ENCODE assay signal across 10 cellular contexts in genomic region chr3:101890716-101891115, GRCh38. TPM values are rescaled to one million over a fixed set of nuclear protein-coding genes. Genes with fewer than 3 reads are reported as not detected.
DNase-seq lines count a peak whose midpoint lies in the region; ATAC-seq and TF ChIP-seq lines count a peak whose summit lies in the region.
"Had no signal": no experiment of that assay in that cellular context is flagged by ENCODE, and none has a peak within 500 bp of the region (broad histone marks: within the 10 kb centered on the region; RNA-seq: fewer than 3 reads in every experiment).

No MANE protein-coding gene starts in this region.

- no peaks in the 10 kb centered on the region for H3K9me3 Mint-ChIP-seq in endothelial cell (ENCODE audit: unreplicated experiment)
- H3K9me3 Mint-ChIP-seq in activated CD4-positive, alpha-beta T cell treated with anti-CD3 and anti-CD28 coated beads, Interleukin-2, amount 10 ng/mL, durations not matched to agents 7 days and 5 days = peaks cover 14% of the 10 kb centered on the region

- no peaks in the 10 kb centered on the region for H3K36me3 Mint-ChIP-seq in endothelial cell (ENCODE audit: low read depth, unreplicated experiment)
- H3K36me3 Mint-ChIP-seq in activated CD4-positive, alpha-beta T cell treated with anti-CD3 and anti-CD28 coated beads, Interleukin-2, amount 10 ng/mL, durations not matched to agents 7 days and 5 days (ENCODE audit: low read depth) = peaks cover 2% of the 10 kb centered on the region

- no peak for TF ChIP-seq CTCF in endothelial cell (IDR thresholded peaks at IDR 0.05; ENCODE audit: unreplicated experiment)

- peak; percentile 46 for DNase-seq in Daoy (ENCODE audit: low read depth)
- DNase-seq in H4 (ENCODE audit: low spot score) = peak; percentile 11
- DNase-seq in RKO (ENCODE audit: low spot score) = peak; percentile 97
- peak; percentile 68 for DNase-seq in kidney glomerular epithelial cell (lab: John Stamatoyannopoulos, UW)
- DNase-seq in endothelial cell (ENCODE audit: low spot score) = no peak
- DNase-seq in activated CD4-positive, alpha-beta T cell treated with anti-CD3 and anti-CD28 coated beads, Interleukin-2, amount 10 ng/mL, durations not matched to agents 7 days and 5 days = no peak
- DNase-seq in posterior cingulate gyrus = no peak
- DNase-seq: endodermal cell, NCI-H2227 treated with DMSO at 0.1 percent for 48 hours had no signal

- intact Hi-C loops in posterior cingulate gyrus (cut with DNase I) = no loop called here

- POLR2A ChIA-PET in activated CD4-positive, alpha-beta T cell treated with anti-CD3 and anti-CD28 coated beads, Interleukin-2, amount 10 ng/mL, durations not matched to agents 7 days and 5 days (lab: Charles Lee) = interaction anchor here (0.6 kb wide), 1 partner anchor 280 kb away, joined by 3 read pairs; no protein-coding TSS in a partner anchor

- CTCF ChIA-PET in activated CD4-positive, alpha-beta T cell treated with anti-CD3 and anti-CD28 coated beads, Interleukin-2, amount 10 ng/mL, durations not matched to agents 7 days and 5 days (lab: Charles Lee) = interaction anchor here (1.0 to 1.6 kb wide), 2 partner anchors 9 to 10 kb away, joined by 3 to 5 read pairs; no protein-coding TSS in a partner anchor

- no peak overlapping the region for H3K27ac Mint-ChIP-seq in endothelial cell (ENCODE audit: unreplicated experiment)
- no peak overlapping the region for H3K27ac Mint-ChIP-seq in activated CD4-positive, alpha-beta T cell treated with anti-CD3 and anti-CD28 coated beads, Interleukin-2, amount 10 ng/mL, durations not matched to agents 7 days and 5 days
- H3K27ac Mint-ChIP-seq: endodermal cell had no signal

- no peaks in the 10 kb centered on the region for H3K27me3 Mint-ChIP-seq in endothelial cell (ENCODE audit: unreplicated experiment)
- H3K27me3 Mint-ChIP-seq in activated CD4-positive, alpha-beta T cell treated with anti-CD3 and anti-CD28 coated beads, Interleukin-2, amount 10 ng/mL, durations not matched to agents 7 days and 5 days = no peaks in the 10 kb centered on the region

- H3K4me3 Mint-ChIP-seq in endothelial cell (ENCODE audit: unreplicated experiment) = no peak overlapping the region
- H3K4me3 Mint-ChIP-seq in activated CD4-positive, alpha-beta T cell treated with anti-CD3 and anti-CD28 coated beads, Interleukin-2, amount 10 ng/mL, durations not matched to agents 7 days and 5 days = no peak overlapping the region
- H3K4me3 Mint-ChIP-seq: endodermal cell had no signal

- H3K4me1 Mint-ChIP-seq in endothelial cell (ENCODE audit: unreplicated experiment) = peaks cover 10% of the 10 kb centered on the region
- H3K4me1 Mint-ChIP-seq in activated CD4-positive, alpha-beta T cell treated with anti-CD3 and anti-CD28 coated beads, Interleukin-2, amount 10 ng/mL, durations not matched to agents 7 days and 5 days = no peaks in the 10 kb centered on the region
- H3K4me1 Mint-ChIP-seq: endodermal cell had no signal

- no peak for ATAC-seq in GM18517 (IDR thresholded peaks at IDR 0.05; ENCODE audit: unreplicated experiment)

RNA-seq across cellular contexts. Expression of gene NFKBIZ, which starts 41.4 kb away (rescaled TPM):
- total RNA-seq in Daoy (2014; rRNA removed; shearing (Covaris generic)) = 23.2 and 65.5 TPM in 2 replicates
- 0.81 and 8.0 TPM in 2 replicates for total RNA-seq in H4 (2014; rRNA removed; shearing (Covaris generic))
- total RNA-seq in endothelial cell (ENCODE audit: unreplicated experiment) = 20.5 TPM
- 10 to 100 TPM; 33.7 to 37.7 TPM for total RNA-seq in activated CD4-positive, alpha-beta T cell treated with anti-CD3 and anti-CD28 coated beads, Interleukin-2, amount 10 ng/mL, durations not matched to agents 7 days and 5 days

Comparison
In these comparisons a context has a peak if more than half of its experiments do, and no peak if none do; other contexts are left out.
1. DNase-seq: peak in Daoy (single experiment), H4 (single experiment), RKO (single experiment) and kidney glomerular epithelial cell (single experiment); none in endothelial cell (single experiment), activated CD4-positive, alpha-beta T cell treated with anti-CD3 and anti-CD28 coated beads, Interleukin-2, amount 10 ng/mL, durations not matched to agents 7 days and 5 days (single experiment) and posterior cingulate gyrus (0 of 10).